ENCODE assay signal across 1 cellular context in the genomic region with DNA sequence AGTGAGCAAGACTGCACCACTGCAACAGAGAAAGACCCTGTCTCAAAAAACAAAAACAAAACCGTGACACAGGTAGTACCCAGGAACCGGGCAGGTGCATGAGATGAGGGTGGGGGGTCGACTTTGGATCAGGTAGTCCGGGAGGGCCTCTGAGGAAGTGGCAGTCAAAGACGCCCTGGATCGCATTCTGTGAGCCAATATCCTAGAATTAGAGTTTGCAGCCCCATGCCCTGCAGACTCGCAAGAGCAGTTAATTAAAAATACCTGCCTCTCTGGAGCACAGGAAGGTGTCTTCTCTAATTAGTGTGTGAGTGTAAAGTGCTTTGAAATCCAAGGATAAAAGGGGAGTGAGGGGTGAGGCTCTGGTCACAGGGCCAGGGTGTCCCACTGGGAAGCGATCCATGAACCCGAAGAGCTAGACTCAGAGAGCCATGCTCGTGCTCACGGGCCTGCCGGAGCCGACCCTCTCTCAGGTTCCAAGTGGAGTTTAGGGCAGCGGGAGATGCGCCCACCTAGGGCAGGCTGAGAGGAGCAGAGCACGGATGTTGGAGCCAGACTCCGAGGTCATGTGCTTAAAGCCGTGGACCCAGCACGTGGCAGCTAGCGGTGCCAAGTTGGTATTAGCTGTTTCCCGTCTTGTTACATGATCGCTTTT.
TF ChIP-seq lines count a peak whose summit lies in the region.

No MANE protein-coding gene starts in this region.

TF ChIP-seq in H1, 55 proteins besides CTCF, POLR2A, EP300 and RAD21:
- no peak for TF ChIP-seq SRF (IDR thresholded peaks at IDR 0.05; ENCODE audit: low read depth, low read length)
- TF ChIP-seq ZNF274 (IDR thresholded peaks at IDR 0.05; ENCODE audit: borderline replicate concordance, extremely low read depth, low read length), result no peak
- no peak for TF ChIP-seq RNF2 (IDR thresholded peaks at IDR 0.05; ENCODE audit: borderline replicate concordance, low read depth, low read length, missing control alignments, poor library complexity, severe bottlenecking)
- no peak for TF ChIP-seq TEAD4 (IDR thresholded peaks at IDR 0.05; ENCODE audit: low read depth, low read length)
- no peak for TF ChIP-seq JUND (IDR thresholded peaks at IDR 0.05; ENCODE audit: low read length)
- TF ChIP-seq GABPA (IDR thresholded peaks at IDR 0.05; ENCODE audit: borderline replicate concordance, insufficient read depth, low read length), result no peak
- no peak for TF ChIP-seq TBP (IDR thresholded peaks at IDR 0.05; ENCODE audit: low read depth, low read length)
